Comparison of ENCODE assay signal across 14 cellular contexts in genomic region chr6:45454008-45454911, GRCh38.
DNase-seq lines count a peak whose midpoint lies in the region; ATAC-seq, FAIRE-seq and TF ChIP-seq lines count a peak whose summit lies in the region.
"Had no signal": no experiment of that assay in that cellular context is flagged by ENCODE, and none has a peak within 500 bp of the region (broad histone marks: within the 10 kb centered on the region; RNA-seq: fewer than 3 reads in every experiment).

No MANE protein-coding gene starts in this region.

- dilution Hi-C loops in keratinocyte (cut with MboI; ENCODE audit: extremely low pct_ligation_motif_present, low sequenced_read_pairs) = no loop called here

- H3K4me1 ChIP-seq in adipocyte (ENCODE audit: control insufficient read depth, insufficient read depth, low read length) (peaks cover 8% of the 10 kb centered on the region), keratinocyte (ENCODE audit: control insufficient read depth, extremely low read depth, insufficient read depth, low read length) (peaks cover 13% of the 10 kb centered on the region), gastroesophageal sphincter (no peaks in the 10 kb centered on the region)

- intact Hi-C loops in Right ventricle myocardium superior (cut with DNase I) = no loop called here

- FAIRE-seq in keratinocyte (lab: Jason Lieb, UNC) = peak; percentile 71
- FAIRE-seq: GM12892 had no signal

- H3K9me3 ChIP-seq in adipocyte (ENCODE audit: control insufficient read depth, low read length) = no peaks in the 10 kb centered on the region
- H3K9me3 ChIP-seq in keratinocyte (ENCODE audit: control insufficient read depth, low read depth, low read length) = no peaks in the 10 kb centered on the region
- no peaks in the 10 kb centered on the region for H3K9me3 ChIP-seq in gastroesophageal sphincter

- no peak for TF ChIP-seq EP300 in gastroesophageal sphincter (IDR thresholded peaks at IDR 0.05)

- no peak for TF ChIP-seq CTCF in AG09309 (IDR thresholded peaks at IDR 0.05; ENCODE audit: control insufficient read depth, insufficient read depth, low read depth, low read length, missing control alignments)
- TF ChIP-seq CTCF in HFF-Myc (IDR thresholded peaks at IDR 0.05; ENCODE audit: low read depth, low read length, missing control alignments) = no peak
- no peak for TF ChIP-seq CTCF in keratinocyte (optimal IDR thresholded peaks at IDR 0.05 in 1 of 3, IDR thresholded peaks at IDR 0.05 in 1 of 3, conservative IDR thresholded peaks at IDR 0.05 in 1 of 3; ENCODE audit: extremely low read depth in 1 of 3, insufficient read depth in 2 of 3, low read length in 3 of 3)
- TF ChIP-seq CTCF in gastroesophageal sphincter (IDR thresholded peaks at IDR 0.05) = no peak

- H3K4me3 ChIP-seq in AG09309 (ENCODE audit: control insufficient read depth, low read depth, low read length) (no peak overlapping the region), HFF-Myc (replicated peaks; ENCODE audit: low read depth, low read length) (no peak overlapping the region), adipocyte (ENCODE audit: low read length) (no peak overlapping the region), keratinocyte (ENCODE audit: control insufficient read depth in 2 of 3, extremely low read depth in 1 of 3, insufficient read depth in 2 of 3, low read depth in 1 of 3, low read length in 3 of 3) (no peak overlapping the region), gastroesophageal sphincter (no peak overlapping the region)
- H3K4me3 ChIP-seq: skin epidermis had no signal

- no peaks in the 10 kb centered on the region for H3K79me2 ChIP-seq in keratinocyte (ENCODE audit: control insufficient read depth, insufficient read depth, low read length)

- H3K9ac ChIP-seq in adipocyte (ENCODE audit: low read length) = no peak overlapping the region
- no peak overlapping the region for H3K9ac ChIP-seq in keratinocyte (ENCODE audit: control insufficient read depth, extremely low read depth, insufficient read depth, low read length)

- H3K4me2 ChIP-seq in keratinocyte (ENCODE audit: control insufficient read depth, extremely low read depth, insufficient read depth, low read depth, low read length) = no peak overlapping the region

- no peaks in the 10 kb centered on the region for H3K9me1 ChIP-seq in keratinocyte (ENCODE audit: control insufficient read depth, extremely low read depth, insufficient read depth, low read length)

- H3K27ac ChIP-seq in keratinocyte (ENCODE audit: control insufficient read depth, insufficient read depth, low read length) = no peak overlapping the region
- H3K27ac ChIP-seq in gastroesophageal sphincter = no peak overlapping the region
- no peak overlapping the region for H3K27ac ChIP-seq in caudate nucleus (ENCODE audit: low read depth, low read length)

- H4K20me1 ChIP-seq in keratinocyte (ENCODE audit: control insufficient read depth, extremely low read depth, insufficient read depth, low read length) = no peaks in the 10 kb centered on the region

- no peak for ATAC-seq in Right ventricle myocardium superior (ENCODE audit: poor library complexity)
- no peak for ATAC-seq in gastroesophageal sphincter

- TF ChIP-seq POLR2A in gastroesophageal sphincter (IDR thresholded peaks at IDR 0.05) = no peak

- H3K27me3 ChIP-seq in adipocyte (replicated peaks; ENCODE audit: control insufficient read depth, insufficient read depth, low read length) (no peaks in the 10 kb centered on the region), keratinocyte (ENCODE audit: control insufficient read depth, extremely low read depth, insufficient read depth, low read length) (no peaks in the 10 kb centered on the region), gastroesophageal sphincter (peaks cover 7% of the 10 kb centered on the region)

- 81 to 92% methylated on average over 2 to 4 of the region's 4 CpGs for WGBS in gastroesophageal sphincter (ENCODE audit: low coverage in 1 of 2), 2 donors

- peak; percentile 67 for DNase-seq in AG09309 (ENCODE audit: low read depth)
- DNase-seq in HFF-Myc (ENCODE audit: extremely low read depth, low read depth) = peak; percentile 78
- peak; percentile 75 for DNase-seq in adipocyte (ENCODE audit: low read depth)
- no peak for DNase-seq in keratinocyte (ENCODE audit: low read depth, low spot score)
- DNase-seq in Right ventricle myocardium superior = no peak
- no peak for DNase-seq in middle frontal gyrus (ENCODE audit: extremely low spot score, low spot score)
- DNase-seq in caudate nucleus (lab: John Stamatoyannopoulos, UW) = no peak
- DNase-seq: CD4-positive, CD25-positive, alpha-beta regulatory T cell; cerebellar nuclear complex; hippocampal formation; NCI-H2081 treated with DMSO at 0.1 percent for 48 hours had no signal

- no peak overlapping the region for H2AFZ ChIP-seq in keratinocyte (ENCODE audit: control insufficient read depth, low read length)

- H3K36me3 ChIP-seq in adipocyte (ENCODE audit: control insufficient read depth, insufficient read depth, low read length, severe bottlenecking) (no peaks in the 10 kb centered on the region), keratinocyte (ENCODE audit: control insufficient read depth in 2 of 2, extremely low read depth in 1 of 2, insufficient read depth in 2 of 2, low read length in 2 of 2) (no peaks in the 10 kb centered on the region), gastroesophageal sphincter (no peaks in the 10 kb centered on the region)

Comparison
In these comparisons a context has a peak if more than half of its experiments do, and no peak if none do; other contexts are left out.
1. DNase-seq: peak in AG09309 (single experiment), HFF-Myc (single experiment) and adipocyte (single experiment); none in keratinocyte (single experiment), Right ventricle myocardium superior (single experiment), middle frontal gyrus (single experiment) and caudate nucleus (0 of 61).